In the genomic region with DNA sequence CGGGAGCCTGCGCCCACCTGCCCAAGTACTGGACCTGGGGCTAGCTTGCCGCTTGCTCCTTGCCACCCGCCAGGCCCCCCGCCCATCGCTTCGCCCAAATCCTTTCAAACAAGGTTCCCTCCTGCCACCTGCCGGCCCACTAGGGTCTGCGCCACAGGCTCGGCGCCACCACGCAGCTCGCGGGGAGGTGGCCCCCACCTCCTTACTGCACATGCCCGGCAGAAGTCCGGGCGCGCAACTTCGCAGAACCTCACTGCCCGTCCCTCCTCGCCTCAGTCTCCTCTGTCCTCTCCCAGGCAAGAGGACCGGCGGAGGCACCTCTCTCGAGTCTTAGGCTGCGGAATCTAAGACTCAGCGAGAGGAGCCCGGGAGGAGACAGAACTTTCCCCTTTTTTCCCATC, we compare ENCODE assay signal across 9 cellular contexts. TPM values are rescaled to one million over a fixed set of nuclear protein-coding genes. Genes with fewer than 3 reads are reported as not detected.
DNase-seq lines count a peak whose midpoint lies in the region; ATAC-seq, FAIRE-seq and TF ChIP-seq lines count a peak whose summit lies in the region.
"Had no signal": no experiment of that assay in that cellular context is flagged by ENCODE, and none has a peak within 500 bp of the region (broad histone marks: within the 10 kb centered on the region; RNA-seq: fewer than 3 reads in every experiment).

No MANE protein-coding gene starts in this region.

- DNase-seq in SHP77 (lab: John Stamatoyannopoulos, UW) (peak; percentile 27 to 45), SHP77 treated with DMSO at 0.1 percent for 48 hours (lab: John Stamatoyannopoulos, UW) (no peak), RWPE2 (ENCODE audit: low spot score) (peak; percentile 84), astrocyte of the hippocampus (ENCODE audit: low read depth, low spot score) (peak; percentile 71), kidney (peak; percentile 68), NK-92 (lab: John Stamatoyannopoulos, UW; ENCODE audit: unreplicated experiment) (no peak), NCI-H2029 (lab: John Stamatoyannopoulos, UW) (no peak)
- DNase-seq in stimulated activated naive CD4-positive, alpha-beta T cell (lab: John Stamatoyannopoulos, UW): peak in 4 of 6 experiments; percentile 18 to 36 (median 26)

- no peak overlapping the region for H3K9ac ChIP-seq in kidney (ENCODE audit: low read length in 2 of 2)

- no peak for FAIRE-seq in kidney (lab: Jason Lieb, UNC)
- FAIRE-seq: G401.6 had no signal

- no peaks in the 10 kb centered on the region for H3K4me1 ChIP-seq in RWPE2 (ENCODE audit: insufficient read depth, poor library complexity, severe bottlenecking)
- peaks cover 0 to 3% of the 10 kb centered on the region in 2 donors for H3K4me1 ChIP-seq in kidney (ENCODE audit: control insufficient read depth in 1 of 2, insufficient read depth in 1 of 2, low read depth in 1 of 2, low read length in 2 of 2)

- H3K27ac ChIP-seq in RWPE2 (ENCODE audit: poor library complexity, severe bottlenecking) (no peak overlapping the region), kidney (ENCODE audit: low read depth in 2 of 2, low read length in 2 of 2) (no peak overlapping the region)

- no peaks in the 10 kb centered on the region for H3K9me3 ChIP-seq in RWPE2 (ENCODE audit: severe bottlenecking)
- no peaks in the 10 kb centered on the region for H3K9me3 ChIP-seq in kidney (ENCODE audit: control insufficient read depth in 1 of 2, low read length in 2 of 2)

- H3K27me3 ChIP-seq in RWPE2 (ENCODE audit: insufficient read depth, poor library complexity, severe bottlenecking): peaks cover 43% of the 10 kb centered on the region

- H3K4me3 ChIP-seq in RWPE2 (ENCODE audit: severe bottlenecking) (no peak overlapping the region), kidney (ENCODE audit: low read length in 2 of 2) (no peak overlapping the region)

- peak; percentile 39 for ATAC-seq in RWPE2 (ENCODE audit: low read depth)

- TF ChIP-seq CTCF in RWPE2 (IDR thresholded peaks at IDR 0.05; ENCODE audit: poor library complexity, severe bottlenecking): peak; percentile 50
- peak; percentile 31 for TF ChIP-seq CTCF in kidney (IDR thresholded peaks at IDR 0.05; ENCODE audit: borderline replicate concordance, extremely low read depth, insufficient read depth)

- intact Hi-C loops in kidney (cut with DNase I): no loop called here

- H3K36me3 ChIP-seq in RWPE2 (ENCODE audit: low read depth) (peaks cover 58% of the 10 kb centered on the region), kidney (ENCODE audit: control insufficient read depth in 1 of 2, insufficient read depth in 2 of 2, low read length in 2 of 2) (no peaks in the 10 kb centered on the region)

RNA-seq across cellular contexts. Expression of a gene that starts 11.2 kb away (rescaled TPM):
- total RNA-seq in kidney: 0.88 TPM
- 0.37 TPM for polyA plus RNA-seq in kidney (ENCODE audit: insufficient read depth, low read depth, low replicate concordance)

RNA-seq across cellular contexts. Expression of a gene that starts 13.0 kb away (rescaled TPM):
- 792 TPM for total RNA-seq in kidney
- polyA plus RNA-seq in kidney (ENCODE audit: insufficient read depth, low read depth, low replicate concordance): 867 TPM

Comparison
In these comparisons a context has a peak if more than half of its experiments do, and no peak if none do; other contexts are left out.
1. DNase-seq: peak in SHP77 (2 of 2), RWPE2 (single experiment), astrocyte of the hippocampus (single experiment), kidney (single experiment) and stimulated activated naive CD4-positive, alpha-beta T cell (4 of 6); none in SHP77 treated with DMSO at 0.1 percent for 48 hours (single experiment), NK-92 (single experiment) and NCI-H2029 (single experiment).